ENCODE assay signal across 8 cellular contexts in genomic region chr19:1942078-1942933, GRCh38. TPM values are rescaled to one million over a fixed set of nuclear protein-coding genes. Genes with fewer than 3 reads are reported as not detected.
DNase-seq lines count a peak whose midpoint lies in the region; ATAC-seq and TF ChIP-seq lines count a peak whose summit lies in the region.

No MANE protein-coding gene starts in this region.

- H3K36me3 ChIP-seq in OCI-LY3 (replicated peaks; ENCODE audit: low read depth, low read length) = peaks cover 5% of the 10 kb centered on the region

- POLR2A ChIA-PET in HEK293T (lab: Yijun Ruan, JAX) = no interaction called here

- ATAC-seq in activated T-cell treated with anti-CD3 and anti-CD28 coated beads, Interleukin-2, amount 50 U/mL, for 72 hours (replicated peaks in 1 of 2) = peak; percentile 54 to 65
- ATAC-seq in esophagus mucosa (peak; percentile 27), HG02981 (IDR thresholded peaks at IDR 0.05; ENCODE audit: unreplicated experiment) (no peak)
- ATAC-seq in stimulated activated effector memory CD8-positive, alpha-beta T cell treated with anti-CD3 and anti-CD28 coated beads, Interleukin-12 subunit alpha, Interleukin-12 subunit beta, amount 100 ng/mL, for 72 hours = peak; percentile 57

- H3K36me3 Mint-ChIP-seq in activated T-cell treated with anti-CD3 and anti-CD28 coated beads, Interleukin-2, amount 50 U/mL, for 72 hours (ENCODE audit: insufficient read depth in 2 of 2) = peaks cover 0 to 2% of the 10 kb centered on the region in 2 donors
- peaks cover 37% of the 10 kb centered on the region for H3K36me3 Mint-ChIP-seq in stimulated activated effector memory CD8-positive, alpha-beta T cell treated with anti-CD3 and anti-CD28 coated beads, Interleukin-12 subunit alpha, Interleukin-12 subunit beta, amount 100 ng/mL, for 72 hours

- H3K79me2 ChIP-seq in OCI-LY3 (ENCODE audit: low read length) = peaks cover 67% of the 10 kb centered on the region

- peaks cover 43% of the 10 kb centered on the region for H4K20me1 ChIP-seq in OCI-LY3 (ENCODE audit: insufficient read depth, low read length)

- CTCF ChIA-PET in HEK293T (lab: Yijun Ruan, JAX) = interaction anchor here (0.5 kb wide), 1 partner anchor 822 kb away, joined by 5 read pairs; no protein-coding TSS in a partner anchor

- H3K9ac ChIP-seq in OCI-LY3 (ENCODE audit: low read length) = peak overlapping the region; percentile 94

- no peaks in the 10 kb centered on the region for H3K27me3 ChIP-seq in OCI-LY3 (ENCODE audit: low read depth, low read length)

- H3K4me2 ChIP-seq in OCI-LY3 (ENCODE audit: low read length) = peak overlapping the region; percentile 70

- H3K4me1 Mint-ChIP-seq in activated T-cell treated with anti-CD3 and anti-CD28 coated beads, Interleukin-2, amount 50 U/mL, for 72 hours (ENCODE audit: low read depth) = peaks cover 31% of the 10 kb centered on the region
- peaks cover 43% of the 10 kb centered on the region for H3K4me1 Mint-ChIP-seq in stimulated activated effector memory CD8-positive, alpha-beta T cell treated with anti-CD3 and anti-CD28 coated beads, Interleukin-12 subunit alpha, Interleukin-12 subunit beta, amount 100 ng/mL, for 72 hours

- H3K4me3 ChIP-seq in OCI-LY3 (ENCODE audit: low read length) = peak overlapping the region; percentile 79

- DNase-seq in COLO829 (ENCODE audit: low spot score) = peak; percentile 53
- peak; percentile 69 for DNase-seq in HEK293T (ENCODE audit: extremely low spot score)
- DNase-seq in activated T-cell treated with anti-CD3 and anti-CD28 coated beads, Interleukin-2, amount 50 U/mL, for 72 hours = peak; percentile 80 to 81
- peak; percentile 64 for DNase-seq in myocyte (ENCODE audit: low read depth)
- DNase-seq in stimulated activated effector memory CD8-positive, alpha-beta T cell treated with anti-CD3 and anti-CD28 coated beads, Interleukin-12 subunit alpha, Interleukin-12 subunit beta, amount 100 ng/mL, for 72 hours (ENCODE audit: low spot score in 2 of 2) = peak; percentile 64 to 88

- H3K4me3 Mint-ChIP-seq in activated T-cell treated with anti-CD3 and anti-CD28 coated beads, Interleukin-2, amount 50 U/mL, for 72 hours = peak overlapping the region; percentile 88
- H3K4me3 Mint-ChIP-seq in stimulated activated effector memory CD8-positive, alpha-beta T cell treated with anti-CD3 and anti-CD28 coated beads, Interleukin-12 subunit alpha, Interleukin-12 subunit beta, amount 100 ng/mL, for 72 hours = peak overlapping the region; percentile 93

- H3K9me3 ChIP-seq in OCI-LY3 (ENCODE audit: insufficient read depth, low read length) = no peaks in the 10 kb centered on the region

- no peak overlapping the region for H2AFZ ChIP-seq in OCI-LY3 (ENCODE audit: low read depth, low read length)

- H3K9me3 Mint-ChIP-seq in activated T-cell treated with anti-CD3 and anti-CD28 coated beads, Interleukin-2, amount 50 U/mL, for 72 hours = no peaks in the 10 kb centered on the region
- no peaks in the 10 kb centered on the region for H3K9me3 Mint-ChIP-seq in stimulated activated effector memory CD8-positive, alpha-beta T cell treated with anti-CD3 and anti-CD28 coated beads, Interleukin-12 subunit alpha, Interleukin-12 subunit beta, amount 100 ng/mL, for 72 hours

- peaks cover 16% of the 10 kb centered on the region for H3K4me1 ChIP-seq in OCI-LY3 (ENCODE audit: low read length)

- peak overlapping the region; percentile 85 for H3K27ac Mint-ChIP-seq in activated T-cell treated with anti-CD3 and anti-CD28 coated beads, Interleukin-2, amount 50 U/mL, for 72 hours
- H3K27ac Mint-ChIP-seq in stimulated activated effector memory CD8-positive, alpha-beta T cell treated with anti-CD3 and anti-CD28 coated beads, Interleukin-12 subunit alpha, Interleukin-12 subunit beta, amount 100 ng/mL, for 72 hours = peak overlapping the region; percentile 87

- no peaks in the 10 kb centered on the region for H3K27me3 Mint-ChIP-seq in activated T-cell treated with anti-CD3 and anti-CD28 coated beads, Interleukin-2, amount 50 U/mL, for 72 hours (ENCODE audit: low read depth)

- TF ChIP-seq CTCF in OCI-LY3 (IDR thresholded peaks at IDR 0.05; ENCODE audit: low read depth, low read length) = no peak

- peak overlapping the region; percentile 84 for H3K27ac ChIP-seq in OCI-LY3 (ENCODE audit: low read length)

TF ChIP-seq in HEK293T, 16 proteins besides CTCF, POLR2A, EP300 and RAD21:
- TF ChIP-seq BHLHE40 (IDR thresholded peaks at IDR 0.05; ENCODE audit: borderline replicate concordance) (no peak), PKNOX1 (IDR thresholded peaks at IDR 0.05) (no peak), FOXK2 (IDR thresholded peaks at IDR 0.05) (no peak), CTBP1 (IDR thresholded peaks at IDR 0.05; ENCODE audit: borderline replicate concordance) (no peak), FOXM1 (IDR thresholded peaks at IDR 0.05; ENCODE audit: borderline replicate concordance) (no peak), HDGF (IDR thresholded peaks at IDR 0.05; ENCODE audit: borderline replicate concordance) (no peak), ARNT (IDR thresholded peaks at IDR 0.05) (no peak), SP1 (IDR thresholded peaks at IDR 0.05) (no peak), ELF4 (IDR thresholded peaks at IDR 0.05) (no peak), ZNF384 (IDR thresholded peaks at IDR 0.05) (no peak), FOXA1 (IDR thresholded peaks at IDR 0.05) (no peak), SUZ12 (IDR thresholded peaks at IDR 0.05) (no peak), NFRKB (IDR thresholded peaks at IDR 0.05) (no peak), LEF1 (IDR thresholded peaks at IDR 0.05; ENCODE audit: borderline replicate concordance) (no peak), L3MBTL2 (conservative IDR thresholded peaks at IDR 0.05) (no peak)

RNA-seq across cellular contexts. Expression of gene CSNK1G2, which starts 1.3 kb away (rescaled TPM):
- total RNA-seq in activated T-cell treated with anti-CD3 and anti-CD28 coated beads, Interleukin-2, amount 50 U/mL, for 72 hours = 10 to 100 TPM; 63.7 to 66.5 TPM
- total RNA-seq in esophagus mucosa = 38.8 TPM
- 70.6 and 75.2 TPM in 2 replicates for total RNA-seq in myocyte
- 70.2 TPM for polyA plus RNA-seq in myocyte (2012)

RNA-seq across cellular contexts. Expression of gene ADAT3, which starts 37.1 kb away (rescaled TPM):
- 1 to 10 TPM; 4.2 to 4.5 TPM for total RNA-seq in activated T-cell treated with anti-CD3 and anti-CD28 coated beads, Interleukin-2, amount 50 U/mL, for 72 hours
- 5.5 TPM for total RNA-seq in esophagus mucosa
- total RNA-seq in myocyte = 4.7 and 5.0 TPM in 2 replicates
- 3.4 TPM for polyA plus RNA-seq in myocyte (2012)

RNA-seq across cellular contexts. Expression of gene SCAMP4, which starts 37.1 kb away (rescaled TPM):
- 10 to 100 TPM; 36.5 to 42.6 TPM for total RNA-seq in activated T-cell treated with anti-CD3 and anti-CD28 coated beads, Interleukin-2, amount 50 U/mL, for 72 hours
- total RNA-seq in esophagus mucosa = 45.6 TPM
- total RNA-seq in myocyte = 73.0 and 97.7 TPM in 2 replicates
- 51.3 TPM for polyA plus RNA-seq in myocyte (2012)

RNA-seq across cellular contexts. Expression of gene ABHD17A, which starts 57.0 kb away (rescaled TPM):
- total RNA-seq in activated T-cell treated with anti-CD3 and anti-CD28 coated beads, Interleukin-2, amount 50 U/mL, for 72 hours = 10 to 100 TPM; 84.2 to 92.1 TPM
- total RNA-seq in esophagus mucosa (50.9 TPM), myocyte (106 and 111 TPM in 2 replicates)
- 59.7 TPM for polyA plus RNA-seq in myocyte (2012)
